Comparison of ENCODE assay signal across 19 cellular contexts in the genomic region with DNA sequence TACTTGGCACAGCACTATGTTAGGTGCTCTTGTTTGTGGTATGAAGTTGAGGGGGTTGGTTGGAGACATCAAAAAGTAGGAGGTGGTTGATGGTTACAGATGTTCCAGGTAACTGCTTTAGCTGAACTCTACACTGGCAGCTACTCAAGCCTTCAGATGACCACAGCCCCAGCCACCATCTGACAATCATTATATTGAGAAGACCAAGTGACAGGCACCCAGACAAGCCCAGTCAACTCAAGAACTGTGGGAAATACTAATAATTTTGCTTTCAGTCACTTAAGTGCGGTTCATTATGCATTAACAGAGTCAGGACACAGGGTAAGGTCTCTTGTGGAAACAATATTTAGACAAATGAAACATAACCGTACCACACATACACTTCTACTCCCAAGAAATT. TPM values are rescaled to one million over a fixed set of nuclear protein-coding genes. Genes with fewer than 3 reads are reported as not detected.
DNase-seq lines count a peak whose midpoint lies in the region; ATAC-seq and TF ChIP-seq lines count a peak whose summit lies in the region.
"Had no signal": no experiment of that assay in that cellular context is flagged by ENCODE, and none has a peak within 500 bp of the region (broad histone marks: within the 10 kb centered on the region; RNA-seq: fewer than 3 reads in every experiment).

No MANE protein-coding gene starts in this region.

- ATAC-seq in GM19035 (IDR thresholded peaks at IDR 0.05; ENCODE audit: unreplicated experiment) = peak; percentile 53
- peak; percentile 88 for ATAC-seq in GM21619 (IDR thresholded peaks at IDR 0.05; ENCODE audit: unreplicated experiment)
- peak; percentile 59 for ATAC-seq in HG03045 (IDR thresholded peaks at IDR 0.05; ENCODE audit: unreplicated experiment)
- peak; percentile 79 for ATAC-seq in HG03521 (IDR thresholded peaks at IDR 0.05; ENCODE audit: unreplicated experiment)
- no peak for ATAC-seq in foreskin keratinocyte
- ATAC-seq: K562 had no signal

- no peaks in the 10 kb centered on the region for H3K9me3 ChIP-seq in PC-9 (ENCODE audit: insufficient read depth, low read depth)
- H3K9me3 ChIP-seq: ascending aorta had no signal

- no peaks in the 10 kb centered on the region for H3K79me2 ChIP-seq in PC-9 (ENCODE audit: low read depth)

- intact Hi-C loops in PC-9 (cut with micrococcal nuclease; ENCODE audit: unreplicated experiment) = no loop called here

- H3K4me1 ChIP-seq in foreskin keratinocyte = no peaks in the 10 kb centered on the region
- no peaks in the 10 kb centered on the region for H3K4me1 ChIP-seq in PC-9 (replicated peaks; ENCODE audit: insufficient read depth)
- H3K4me1 ChIP-seq: ascending aorta had no signal

- no peak overlapping the region for H3K4me3 ChIP-seq in PC-9
- H3K4me3 ChIP-seq: ascending aorta, K562, SK-N-MC had no signal

- no peaks in the 10 kb centered on the region for H3K27me3 ChIP-seq in foreskin keratinocyte
- no peaks in the 10 kb centered on the region for H3K27me3 ChIP-seq in PC-9 (ENCODE audit: insufficient read depth, low read depth)
- H3K27me3 ChIP-seq: ascending aorta had no signal

- POLR2A ChIA-PET in PC-9 (lab: Charles Lee; ENCODE audit: unreplicated experiment) = no interaction called here

- BruUV-seq in PC-9 (replicated peaks; lab: Mats Ljungman, UMichigan) = no TSS peak

- CTCF ChIA-PET in PC-9 (lab: Charles Lee) = no interaction called here

- H3K27ac ChIP-seq in foreskin keratinocyte (no peak overlapping the region), PC-9 (no peak overlapping the region)
- H3K27ac ChIP-seq: ascending aorta, SK-N-MC had no signal

- H3F3A ChIP-seq in PC-9 (ENCODE audit: insufficient read depth, low read depth) = no peaks in the 10 kb centered on the region

- no peak overlapping the region for H3K4me2 ChIP-seq in PC-9

- no peaks in the 10 kb centered on the region for H3K36me3 ChIP-seq in PC-9 (ENCODE audit: low read depth)
- H3K36me3 ChIP-seq: ascending aorta had no signal

- no peak for DNase-seq in stimulated activated CD4-positive, alpha-beta T cell treated with anti-CD3 and anti-CD28 coated beads, Interleukin-1b, Interleukin-23, amount 100 ng/mL, for 48 hours
- DNase-seq in mucosa of gallbladder (ENCODE audit: low spot score) (no peak), foreskin keratinocyte (no peak), PC-9 (no peak)
- DNase-seq: activated CD4-positive, alpha-beta memory T cell treated with anti-CD3 and anti-CD28 coated beads, Interleukin-2, amount 10 ng/mL, durations not matched to agents 7 days and 5 days; activated effector memory CD4-positive, alpha-beta T cell treated with Interleukin-2 at 50 U/mL for 16 hours; DMS53; NCI-H1105; NCI-H446 treated with DMSO at 0.1 percent for 48 hours; nephron progenitor cell; retina had no signal

- H3K9me2 ChIP-seq in PC-9 (ENCODE audit: insufficient read depth) = no peaks in the 10 kb centered on the region

- no peak for TF ChIP-seq CTCF in foreskin keratinocyte (conservative IDR thresholded peaks at IDR 0.05)
- no peak for TF ChIP-seq CTCF in PC-9 (conservative IDR thresholded peaks at IDR 0.05)

- H2AFZ ChIP-seq in PC-9 = no peak overlapping the region

- no peaks in the 10 kb centered on the region for H4K20me1 ChIP-seq in PC-9 (ENCODE audit: insufficient read depth)

RNA-seq across cellular contexts. Expression of gene SLIT3, which starts 38.9 kb away (rescaled TPM):
- total RNA-seq in mucosa of gallbladder (40.2 TPM), foreskin keratinocyte (5.6 and 9.9 TPM in 2 replicates), PC-9 (2021) (not detected in 2 replicates)
- 3.9 and 4.9 TPM in 2 replicates for polyA plus RNA-seq in foreskin keratinocyte
- total RNA-seq: activated CD4-positive, alpha-beta memory T cell treated with anti-CD3 and anti-CD28 coated beads, Interleukin-2, amount 10 ng/mL, durations not matched to agents 7 days and 5 days; OCI-LY7 had no signal
